10 cellular contexts compared by ENCODE assay signal in the genomic region with DNA sequence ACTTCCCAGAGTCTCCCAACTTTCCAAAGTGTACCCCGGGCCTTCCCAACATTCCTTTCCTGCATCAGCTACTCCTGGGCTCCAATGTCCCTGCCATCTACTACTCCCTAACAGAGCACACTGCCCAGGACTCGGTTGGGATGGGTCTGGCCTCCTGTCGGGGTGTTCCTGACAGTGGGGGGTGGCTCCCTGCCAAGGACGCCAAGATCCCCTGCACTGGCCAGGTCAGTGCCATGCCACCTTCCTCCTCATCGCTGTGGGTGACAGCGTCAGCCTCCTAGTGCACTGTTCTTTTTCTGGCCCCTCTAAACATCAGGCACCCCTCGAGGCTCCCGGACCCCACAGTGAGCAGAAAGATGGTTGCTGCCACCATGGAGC. TPM values are rescaled to one million over a fixed set of nuclear protein-coding genes. Genes with fewer than 3 reads are reported as not detected.
A peak's percentile ranks its signal among the peaks of the same experiment; 100 is the strongest.
DNase-seq lines count a peak whose midpoint lies in the region; ATAC-seq and TF ChIP-seq lines count a peak whose summit lies in the region.
"Had no signal": no experiment of that assay in that cellular context is flagged by ENCODE, and none has a peak within 500 bp of the region (broad histone marks: within the 10 kb centered on the region; RNA-seq: fewer than 3 reads in every experiment).

No MANE protein-coding gene starts in this region.

- peak overlapping the region; percentile 54; the same call in 1 of the 2 replicates for H3K9ac ChIP-seq in BLaER1

- H3K4me3 Mint-ChIP-seq in WTC11 (no peak overlapping the region), progenitor cell of endocrine pancreas (ENCODE audit: low read depth) (no peak overlapping the region)

- peak overlapping the region; percentile 79 for H3K27ac ChIP-seq in BLaER1
- H3K27ac ChIP-seq in right atrium auricular region = peak overlapping the region; percentile 93 to 95
- H3K27ac ChIP-seq: C4-2B had no signal

- H3K9me3 Mint-ChIP-seq in WTC11 (no peaks in the 10 kb centered on the region), progenitor cell of endocrine pancreas (ENCODE audit: low read depth) (no peaks in the 10 kb centered on the region)

- H3K4me3 ChIP-seq in BLaER1 (peak overlapping the region; percentile 24; the same call in 1 of the 2 replicates), right atrium auricular region (peak overlapping the region in 1 of 2 donors; percentile 11)

- H3K9me3 ChIP-seq in BLaER1 = no peaks in the 10 kb centered on the region
- no peaks in the 10 kb centered on the region for H3K9me3 ChIP-seq in right atrium auricular region

- CTCF ChIA-PET in WTC11 (lab: Charles Lee) = interaction anchor here (1.4 kb wide), 1 partner anchor 16 kb away, joined by 15 read pairs; no protein-coding TSS in a partner anchor

- H3K27me3 Mint-ChIP-seq in WTC11 (ENCODE audit: low read depth) = no peaks in the 10 kb centered on the region
- H3K27me3 Mint-ChIP-seq in progenitor cell of endocrine pancreas = no peaks in the 10 kb centered on the region

- TF ChIP-seq CTCF in WTC11 (IDR thresholded peaks at IDR 0.05) (no peak), right atrium auricular region (IDR thresholded peaks at IDR 0.05) (no peak), progenitor cell of endocrine pancreas (IDR thresholded peaks at IDR 0.05; ENCODE audit: unreplicated experiment) (no peak)

- H3K4me1 Mint-ChIP-seq in WTC11 (peaks cover 52% of the 10 kb centered on the region), progenitor cell of endocrine pancreas (ENCODE audit: low read depth) (peaks cover 37% of the 10 kb centered on the region)

- H4K20me1 ChIP-seq in BLaER1 = peaks cover 100% of the 10 kb centered on the region

- POLR2A ChIA-PET in WTC11 (lab: Charles Lee) = no interaction called here

- H3K36me3 ChIP-seq in BLaER1 (peaks cover 18% of the 10 kb centered on the region), right atrium auricular region (no peaks in the 10 kb centered on the region)

- no peak for DNase-seq in WTC11 (ENCODE audit: low spot score)
- no peak for DNase-seq in right atrium auricular region (ENCODE audit: low spot score)
- DNase-seq in progenitor cell of endocrine pancreas (ENCODE audit: low spot score, unreplicated experiment) = no peak
- DNase-seq in NCI-H774 (lab: John Stamatoyannopoulos, UW) = no peak
- DNase-seq in glomerular visceral epithelial cell (ENCODE audit: extremely low spot score) = no peak

- no peaks in the 10 kb centered on the region for H3K36me3 Mint-ChIP-seq in WTC11
- H3K36me3 Mint-ChIP-seq in progenitor cell of endocrine pancreas (ENCODE audit: insufficient read depth) = no peaks in the 10 kb centered on the region

- H3K27ac Mint-ChIP-seq in WTC11 (peak overlapping the region; percentile 76), progenitor cell of endocrine pancreas (peak overlapping the region; percentile 69)

- H3K27me3 ChIP-seq in BLaER1 (no peaks in the 10 kb centered on the region), right atrium auricular region (no peaks in the 10 kb centered on the region)

- peak overlapping the region; percentile 98 for H3K4me2 ChIP-seq in BLaER1

- H3K4me1 ChIP-seq in BLaER1 (peaks cover 100% of the 10 kb centered on the region), right atrium auricular region (peaks cover 0 to 97% of the 10 kb centered on the region in 2 donors)

- ATAC-seq in WTC11 (no peak), GM18502 (IDR thresholded peaks at IDR 0.05; ENCODE audit: poor library complexity, unreplicated experiment) (no peak), HG02678 (IDR thresholded peaks at IDR 0.05; ENCODE audit: unreplicated experiment) (no peak)

TF ChIP-seq in WTC11, 78 proteins besides CTCF, POLR2A, EP300 and RAD21 (continues in another document):
- TF ChIP-seq TCF7 (CRISPR knock-in tag; IDR thresholded peaks at IDR 0.05; ENCODE audit: low read depth) (no peak), FOXP1 (CRISPR knock-in tag; IDR thresholded peaks at IDR 0.05; ENCODE audit: borderline replicate concordance) (no peak; the same call in 1 of the 2 replicates), ZBTB21 (CRISPR knock-in tag; IDR thresholded peaks at IDR 0.05; ENCODE audit: borderline replicate concordance) (no peak), AR (CRISPR knock-in tag; IDR thresholded peaks at IDR 0.05) (no peak), PREB (CRISPR knock-in tag; IDR thresholded peaks at IDR 0.05; ENCODE audit: borderline replicate concordance) (no peak), ZNF121 (CRISPR knock-in tag; IDR thresholded peaks at IDR 0.05) (no peak), GRHL2 (CRISPR knock-in tag; IDR thresholded peaks at IDR 0.05; ENCODE audit: insufficient replicate concordance, severe bottlenecking) (no peak), OVOL2 (CRISPR knock-in tag; IDR thresholded peaks at IDR 0.05; ENCODE audit: borderline replicate concordance) (no peak)
- TF ChIP-seq, protein P1, sequence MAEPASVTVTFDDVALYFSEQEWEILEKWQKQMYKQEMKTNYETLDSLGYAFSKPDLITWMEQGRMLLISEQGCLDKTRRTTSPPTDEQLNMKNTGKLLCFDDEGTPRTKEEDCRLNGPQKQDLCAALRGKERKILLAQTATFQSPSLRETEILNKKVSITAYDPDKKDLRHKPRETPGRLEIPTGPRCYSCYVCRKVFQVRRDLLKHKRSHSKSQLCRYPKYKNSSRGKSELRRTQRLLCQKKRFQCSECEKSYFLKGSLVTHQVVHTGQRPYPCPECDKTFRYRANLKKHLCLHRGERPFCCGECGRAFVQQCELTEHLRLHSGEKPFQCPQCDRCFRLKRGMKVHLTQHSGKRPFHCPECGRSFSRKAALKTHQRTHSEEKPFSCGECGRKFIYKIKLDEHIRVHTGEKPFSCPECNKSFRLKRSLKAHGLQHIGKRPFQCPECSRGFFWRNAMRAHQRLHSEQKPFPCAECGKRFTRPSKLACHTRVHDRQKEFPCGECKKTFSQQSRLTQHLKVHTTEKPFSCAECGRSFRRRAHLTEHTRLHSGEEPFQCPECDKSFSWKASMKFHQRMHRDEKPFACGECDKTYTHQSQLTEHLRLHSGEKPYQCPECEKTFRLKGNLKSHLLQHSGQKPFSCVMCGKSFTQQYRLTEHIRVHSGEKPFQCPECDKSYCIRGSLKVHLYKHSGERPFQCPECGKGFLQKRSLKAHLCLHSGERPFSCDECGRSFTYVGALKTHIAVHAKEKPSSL (CRISPR knock-in tag; conservative IDR thresholded peaks at IDR 0.05) = no peak
- TF ChIP-seq, protein P2, sequence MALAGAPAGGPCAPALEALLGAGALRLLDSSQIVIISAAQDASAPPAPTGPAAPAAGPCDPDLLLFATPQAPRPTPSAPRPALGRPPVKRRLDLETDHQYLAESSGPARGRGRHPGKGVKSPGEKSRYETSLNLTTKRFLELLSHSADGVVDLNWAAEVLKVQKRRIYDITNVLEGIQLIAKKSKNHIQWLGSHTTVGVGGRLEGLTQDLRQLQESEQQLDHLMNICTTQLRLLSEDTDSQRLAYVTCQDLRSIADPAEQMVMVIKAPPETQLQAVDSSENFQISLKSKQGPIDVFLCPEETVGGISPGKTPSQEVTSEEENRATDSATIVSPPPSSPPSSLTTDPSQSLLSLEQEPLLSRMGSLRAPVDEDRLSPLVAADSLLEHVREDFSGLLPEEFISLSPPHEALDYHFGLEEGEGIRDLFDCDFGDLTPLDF (CRISPR knock-in tag; IDR thresholded peaks at IDR 0.05) = no peak

RNA-seq across cellular contexts. Expression of gene EPS15L1, which starts 13.8 kb away (rescaled TPM):
- total RNA-seq in WTC11 (2021) = 37.9 to 44.8 TPM (median 39.1 TPM) in 3 replicates
- total RNA-seq in right atrium auricular region = 10 to 100 TPM; 24.0 to 27.4 TPM
- 56.8 and 59.3 TPM in 2 replicates for total RNA-seq in progenitor cell of endocrine pancreas

RNA-seq across cellular contexts. Expression of gene CALR3, which starts 38.0 kb away (rescaled TPM):
- 0.21 to 0.87 TPM (median 0.50 TPM) in 3 replicates for total RNA-seq in WTC11 (2021)
- total RNA-seq in right atrium auricular region = not detected
- not detected in 2 replicates for total RNA-seq in progenitor cell of endocrine pancreas
- total RNA-seq: dermis microvascular lymphatic vessel endothelial cell had no signal

RNA-seq across cellular contexts. Expression of gene C19orf44, which starts 38.3 kb away (rescaled TPM):
- total RNA-seq in WTC11 (2021) (3.4 to 4.8 TPM (median 4.1 TPM) in 3 replicates), right atrium auricular region (1 to 10 TPM; 2.3 to 6.0 TPM), progenitor cell of endocrine pancreas (11.5 and 12.3 TPM in 2 replicates)
